Comparison of ENCODE assay signal across 8 cellular contexts in the genomic region with DNA sequence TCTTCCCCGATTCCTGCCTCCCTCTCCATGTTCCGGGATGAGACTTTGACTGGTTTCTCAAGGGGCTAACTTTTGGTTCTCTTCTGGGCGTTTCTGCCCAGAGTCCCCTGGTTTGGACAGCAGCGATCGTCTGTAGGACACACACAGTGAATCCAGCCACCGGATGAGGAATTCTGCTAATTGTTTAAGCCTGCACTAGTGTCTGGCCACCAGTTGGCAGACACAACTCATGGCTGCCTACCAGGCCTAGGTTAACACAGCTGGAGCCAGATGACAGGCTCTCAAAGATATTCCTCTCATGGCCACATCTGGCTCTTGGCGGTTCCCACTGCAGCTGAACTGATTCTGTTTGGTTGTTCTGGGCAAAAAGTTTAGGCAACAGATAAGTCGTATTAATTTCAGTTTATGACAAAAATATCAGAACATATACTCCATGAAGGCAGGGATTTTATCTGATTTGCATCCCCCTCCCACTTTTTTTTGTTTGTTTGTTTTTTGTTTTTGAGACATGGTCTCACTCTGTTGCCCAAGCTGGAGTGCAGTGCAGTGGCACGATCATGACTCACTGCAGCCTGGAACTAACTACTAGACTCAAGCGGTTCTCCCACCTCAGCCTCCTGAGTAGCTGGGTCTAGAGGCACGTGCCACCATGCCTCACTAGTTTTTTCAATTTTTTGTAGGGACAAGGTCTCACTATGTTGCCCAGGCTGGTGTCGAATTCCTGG.
A peak's percentile ranks its signal among the peaks of the same experiment; 100 is the strongest.
DNase-seq lines count a peak whose midpoint lies in the region; ATAC-seq and TF ChIP-seq lines count a peak whose summit lies in the region.

No MANE protein-coding gene starts in this region.

- H2AFZ ChIP-seq in smooth muscle cell (ENCODE audit: low read depth): no peak overlapping the region

- peak; percentile 66 for DNase-seq in GM04504 (ENCODE audit: low read depth)
- DNase-seq in left ventricle myocardium superior: peak; percentile 70
- DNase-seq in smooth muscle cell (lab: John Stamatoyannopoulos, UW; ENCODE audit: unreplicated experiment): no peak
- DNase-seq in GM13976 (ENCODE audit: low spot score): no peak
- DNase-seq in NCI-H2227 (lab: John Stamatoyannopoulos, UW; ENCODE audit: unreplicated experiment): no peak

- peak overlapping the region; percentile 66 for H3K4me2 ChIP-seq in smooth muscle cell

- intact Hi-C loops in left ventricle myocardium superior (cut with micrococcal nuclease): no loop called here

- H3K27me3 ChIP-seq in smooth muscle cell (ENCODE audit: low read depth): no peaks in the 10 kb centered on the region

- no peaks in the 10 kb centered on the region for H3K79me2 ChIP-seq in smooth muscle cell (ENCODE audit: low read depth)

- peaks cover 9% of the 10 kb centered on the region for H3F3A ChIP-seq in smooth muscle cell (ENCODE audit: low read depth)

- no peak overlapping the region for H3K9ac ChIP-seq in smooth muscle cell (ENCODE audit: low read depth)

- in situ Hi-C loops in GM13976 (cut with MboI; ENCODE audit: low sequenced_read_pairs, unreplicated experiment): no loop called here

- WGBS in smooth muscle cell (ENCODE audit: low lambda C conversion rate): 53% methylated on average over 12 of the region's 12 CpGs

- ATAC-seq in left ventricle myocardium superior: peak; percentile 87
- no peak for ATAC-seq in GM21381 (IDR thresholded peaks at IDR 0.05; ENCODE audit: unreplicated experiment)
- no peak for ATAC-seq in GM21360 (IDR thresholded peaks at IDR 0.05; ENCODE audit: unreplicated experiment)

- no peaks in the 10 kb centered on the region for H4K20me1 ChIP-seq in smooth muscle cell (ENCODE audit: low read depth)

- no peak overlapping the region for H3K4me3 ChIP-seq in smooth muscle cell

- peak; percentile 16; the same call in 1 of the 2 replicates for TF ChIP-seq CTCF in VCaP (conservative IDR thresholded peaks at IDR 0.05)
- TF ChIP-seq CTCF in smooth muscle cell (IDR thresholded peaks at IDR 0.05; ENCODE audit: borderline replicate concordance, insufficient read depth, poor library complexity, severe bottlenecking): peak; percentile 5
- TF ChIP-seq CTCF in GM13976 (IDR thresholded peaks at IDR 0.05; ENCODE audit: borderline replicate concordance, control extremely low read depth, extremely low read depth, insufficient read depth, missing control alignments): no peak

- no peaks in the 10 kb centered on the region for H3K36me3 ChIP-seq in smooth muscle cell (ENCODE audit: low read depth)

- no peaks in the 10 kb centered on the region for H3K9me3 ChIP-seq in smooth muscle cell (replicated peaks; ENCODE audit: low read depth)

- peaks cover 19% of the 10 kb centered on the region for H3K4me1 ChIP-seq in smooth muscle cell (ENCODE audit: low read depth)

- H3K27ac ChIP-seq in VCaP (no peak overlapping the region), smooth muscle cell (ENCODE audit: low read depth) (peak overlapping the region; percentile 78)

Comparison
In these comparisons a context has a peak if more than half of its experiments do, and no peak if none do; other contexts are left out.
1. DNase-seq: peak in GM04504 (single experiment) and left ventricle myocardium superior (single experiment); none in smooth muscle cell (single experiment), GM13976 (single experiment) and NCI-H2227 (single experiment).